17 cellular contexts compared by ENCODE assay signal in the genomic region with DNA sequence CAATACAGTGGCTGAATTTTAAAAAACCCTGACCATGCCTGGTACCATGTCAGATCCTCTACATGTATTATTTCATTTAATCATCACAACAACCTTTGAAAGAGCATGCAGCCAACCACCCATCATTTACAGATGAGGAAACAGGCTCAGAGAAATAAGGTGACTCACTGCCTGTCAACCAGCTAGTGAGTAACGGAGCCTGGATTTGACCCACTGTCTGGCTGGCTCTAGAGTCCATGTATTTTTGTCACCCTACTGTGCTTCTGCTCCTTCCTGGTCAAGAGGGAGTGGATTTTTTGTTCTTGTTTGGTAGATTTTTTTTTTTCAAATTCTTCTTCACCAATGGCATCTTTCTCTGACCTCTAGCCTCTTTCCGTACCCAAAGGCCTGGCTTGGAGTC.
A peak's percentile ranks its signal among the peaks of the same experiment; 100 is the strongest.
DNase-seq lines count a peak whose midpoint lies in the region; ATAC-seq and TF ChIP-seq lines count a peak whose summit lies in the region.
"Had no signal": no experiment of that assay in that cellular context is flagged by ENCODE, and none has a peak within 500 bp of the region (broad histone marks: within the 10 kb centered on the region; RNA-seq: fewer than 3 reads in every experiment).

No MANE protein-coding gene starts in this region.

- DNase-seq in A172 (ENCODE audit: low spot score) (peak; percentile 35), HCEC 1CT (peak; percentile 76), body of pancreas (no peak), right atrium auricular region (ENCODE audit: low spot score) (peak; percentile 54), NCI-H146 (lab: John Stamatoyannopoulos, UW) (no peak), NCI-H748 (lab: John Stamatoyannopoulos, UW; ENCODE audit: unreplicated experiment) (no peak), coronary artery (ENCODE audit: low spot score) (no peak)
- DNase-seq: AML-193; DMS79; MM.1S; NCI-H345; pancreas; Peyer's patch; stimulated activated CD4-positive, alpha-beta T cell treated with anti-CD3 and anti-CD28 coated beads, Interleukin-2, amount 100 ng/mL, for 24 hours; stimulated activated naive CD4-positive, alpha-beta T cell had no signal

- 69 to 78% methylated on average over 2 of the region's 2 CpGs for WGBS in body of pancreas, 2 donors

- no peak for TF ChIP-seq POLR2A in body of pancreas (IDR thresholded peaks at IDR 0.05)

- H3K4me3 ChIP-seq in body of pancreas, result no peak overlapping the region
- no peak overlapping the region for H3K4me3 ChIP-seq in right atrium auricular region
- H3K4me3 ChIP-seq in coronary artery, result no peak overlapping the region
- H3K4me3 ChIP-seq: pancreas, Peyer's patch, vagina had no signal

- H3K27me3 ChIP-seq in body of pancreas (no peaks in the 10 kb centered on the region), right atrium auricular region (no peaks in the 10 kb centered on the region)
- H3K27me3 ChIP-seq: pancreas, Peyer's patch, vagina had no signal

- intact Hi-C loops in body of pancreas (cut with DNase I), result loop anchor here (10.0 kb wide), 1 partner anchor 271 kb away; no protein-coding TSS in a partner anchor

- H3K4me1 ChIP-seq in body of pancreas (no peaks in the 10 kb centered on the region), right atrium auricular region (no peaks in the 10 kb centered on the region)
- H3K4me1 ChIP-seq: pancreas, Peyer's patch, vagina had no signal

- H3K27ac ChIP-seq in body of pancreas (no peak overlapping the region), right atrium auricular region (no peak overlapping the region), coronary artery (no peak overlapping the region)
- H3K27ac ChIP-seq: pancreas, Peyer's patch, vagina had no signal

- H3K36me3 ChIP-seq in body of pancreas (replicated peaks in 1 of 2; ENCODE audit: insufficient read depth in 1 of 2, low read depth in 2 of 2) (no peaks in the 10 kb centered on the region), right atrium auricular region (no peaks in the 10 kb centered on the region)
- H3K36me3 ChIP-seq: pancreas, Peyer's patch had no signal

- TF ChIP-seq CTCF in body of pancreas (IDR thresholded peaks at IDR 0.05), result no peak
- no peak for TF ChIP-seq CTCF in right atrium auricular region (IDR thresholded peaks at IDR 0.05)
- TF ChIP-seq CTCF in coronary artery (IDR thresholded peaks at IDR 0.05), result no peak

- no peaks in the 10 kb centered on the region for H3K9me3 ChIP-seq in body of pancreas
- peaks cover 0 to 30% of the 10 kb centered on the region in 2 donors for H3K9me3 ChIP-seq in right atrium auricular region
- H3K9me3 ChIP-seq: pancreas, Peyer's patch, vagina had no signal

- peak; percentile 45 for ATAC-seq in body of pancreas
- no peak for ATAC-seq in HG03135 (IDR thresholded peaks at IDR 0.05; ENCODE audit: unreplicated experiment)

Comparison
In these comparisons a context has a peak if more than half of its experiments do, and no peak if none do; other contexts are left out.
1. DNase-seq: peak in A172 (single experiment), HCEC 1CT (single experiment) and right atrium auricular region (single experiment); none in body of pancreas (0 of 4), NCI-H146 (single experiment), NCI-H748 (single experiment) and coronary artery (single experiment).